In the genomic region with DNA sequence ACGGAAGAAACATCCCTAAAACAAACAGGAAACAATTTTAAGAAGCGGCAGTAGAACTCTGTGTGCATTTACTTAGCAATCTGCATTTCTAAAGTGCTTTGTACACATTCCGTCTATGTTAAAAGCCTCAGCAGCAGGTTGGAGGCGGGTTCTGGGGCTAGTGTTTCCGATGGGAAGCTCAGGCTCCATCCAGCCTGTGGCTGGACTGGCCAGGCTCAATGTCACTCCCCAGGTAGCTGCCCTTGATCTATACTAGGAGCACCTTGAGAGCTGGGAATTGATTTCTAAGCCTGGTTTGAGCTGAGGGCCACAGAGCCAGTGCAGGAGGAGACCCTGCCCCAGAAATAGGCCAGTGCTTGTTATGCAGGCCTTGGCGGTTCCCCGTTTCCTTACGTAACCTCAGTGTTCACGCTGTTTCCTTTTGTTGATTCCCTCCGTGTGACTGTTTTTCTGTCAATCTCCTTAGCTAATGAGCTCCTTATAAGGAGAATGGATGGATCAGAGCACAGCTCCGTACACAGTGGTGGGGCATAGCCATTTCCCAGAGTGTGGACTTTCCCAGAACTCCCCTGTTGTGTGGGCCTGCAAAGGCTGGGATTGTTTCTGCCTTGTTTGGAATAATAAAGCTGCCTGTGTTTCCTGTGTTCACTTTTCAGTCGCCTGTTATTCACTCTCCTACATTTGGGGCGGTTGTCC, we compare ENCODE assay signal across 9 cellular contexts. TPM values are rescaled to one million over a fixed set of nuclear protein-coding genes. Genes with fewer than 3 reads are reported as not detected.
A peak's percentile ranks its signal among the peaks of the same experiment; 100 is the strongest.
DNase-seq lines count a peak whose midpoint lies in the region; ATAC-seq and TF ChIP-seq lines count a peak whose summit lies in the region.
"Had no signal": no experiment of that assay in that cellular context is flagged by ENCODE, and none has a peak within 500 bp of the region (broad histone marks: within the 10 kb centered on the region; RNA-seq: fewer than 3 reads in every experiment).

No MANE protein-coding gene starts in this region.

- no peaks in the 10 kb centered on the region for H3K9me2 ChIP-seq in Loucy (replicated peaks; ENCODE audit: low read depth, low read length)

- DNase-seq in SW480 (ENCODE audit: low spot score): peak; percentile 78
- peak; percentile 84 for DNase-seq in iPS DF 19.7 (ENCODE audit: low read depth, low spot score)
- DNase-seq in gastrocnemius medialis: no peak
- no peak for DNase-seq in glomerular visceral epithelial cell (ENCODE audit: extremely low spot score)
- DNase-seq in coronary artery (ENCODE audit: low spot score): no peak
- DNase-seq: left cardiac atrium had no signal

- no peaks in the 10 kb centered on the region for H3K27me3 ChIP-seq in Loucy (ENCODE audit: insufficient read depth, low read length, poor library complexity, severe bottlenecking)
- no peaks in the 10 kb centered on the region for H3K27me3 ChIP-seq in gastrocnemius medialis

- H3K4me1 ChIP-seq in Loucy (ENCODE audit: insufficient read depth, low read length, poor library complexity, severe bottlenecking) (peaks cover 17% of the 10 kb centered on the region), gastrocnemius medialis (no peaks in the 10 kb centered on the region)

- H3K79me2 ChIP-seq in Loucy (ENCODE audit: insufficient read depth, low read length): no peaks in the 10 kb centered on the region

- H3K4me3 ChIP-seq in Loucy (ENCODE audit: low read length, poor library complexity, severe bottlenecking): no peak overlapping the region
- no peak overlapping the region for H3K4me3 ChIP-seq in gastrocnemius medialis
- H3K4me3 ChIP-seq in coronary artery: no peak overlapping the region

- H2AFZ ChIP-seq in Loucy (ENCODE audit: low read length): peak overlapping the region; percentile 46; the same call in 1 of the 2 replicates

- H3K9me3 ChIP-seq in Loucy (ENCODE audit: insufficient read depth, low read depth, low read length) (no peaks in the 10 kb centered on the region), gastrocnemius medialis (no peaks in the 10 kb centered on the region)

- no peaks in the 10 kb centered on the region for H3F3A ChIP-seq in Loucy (ENCODE audit: low read depth)

- H3K36me3 ChIP-seq in Loucy (ENCODE audit: insufficient read depth, low read length) (no peaks in the 10 kb centered on the region), gastrocnemius medialis (no peaks in the 10 kb centered on the region)

- no peak for ATAC-seq in gastrocnemius medialis
- ATAC-seq in GM18502 (IDR thresholded peaks at IDR 0.05; ENCODE audit: poor library complexity, unreplicated experiment): no peak
- no peak for ATAC-seq in GM19463 (IDR thresholded peaks at IDR 0.05; ENCODE audit: unreplicated experiment)

- peak overlapping the region; percentile 16 for H3K4me2 ChIP-seq in Loucy (ENCODE audit: low read depth, low read length, poor library complexity, severe bottlenecking)

- no peak for TF ChIP-seq POLR2A in gastrocnemius medialis (IDR thresholded peaks at IDR 0.05)

- no peak overlapping the region for H3K9ac ChIP-seq in Loucy (ENCODE audit: low read depth, low read length, poor library complexity, severe bottlenecking)

- H3K27ac ChIP-seq in gastrocnemius medialis: peak overlapping the region; percentile 14 to 52 (median 32)
- no peak overlapping the region for H3K27ac ChIP-seq in coronary artery

- no peaks in the 10 kb centered on the region for H4K20me1 ChIP-seq in Loucy (ENCODE audit: insufficient read depth, low read length, poor library complexity, severe bottlenecking)

- in situ Hi-C loops in gastrocnemius medialis (cut with MboI; ENCODE audit: low sequenced_read_pairs in 4 of 4): loop anchor here in 1 of 4 donors (25.0 kb wide), 1 partner anchor 96 kb away; no protein-coding TSS in a partner anchor

- TF ChIP-seq CTCF in Loucy (conservative IDR thresholded peaks at IDR 0.05; ENCODE audit: low read length) (no peak), gastrocnemius medialis (IDR thresholded peaks at IDR 0.05 in 4 of 5, conservative IDR thresholded peaks at IDR 0.05 in 1 of 5) (no peak), coronary artery (IDR thresholded peaks at IDR 0.05) (no peak)

- intact Hi-C loops in gastrocnemius medialis (cut with DNase I; ENCODE audit: low total_unique reads): no loop called here

RNA-seq across cellular contexts. Expression of a gene that starts 21.4 kb away (rescaled TPM):
- total RNA-seq in gastrocnemius medialis: 1 to 10 TPM in 1 of 4 donors, under 1 TPM in 1, not detected in 2; 0.25 to 1.4 TPM

RNA-seq across cellular contexts. Expression of a gene that starts 33.2 kb away (rescaled TPM):
- total RNA-seq in gastrocnemius medialis: 10 to 100 TPM; 13.2 to 19.5 (median 19.1) TPM

RNA-seq across cellular contexts. Expression of a gene that starts 33.3 kb away (rescaled TPM):
- total RNA-seq in gastrocnemius medialis: 10 to 100 TPM; 31.0 to 56.4 (median 41.8) TPM

Comparison
In these comparisons a context has a peak if more than half of its experiments do, and no peak if none do; other contexts are left out.
1. DNase-seq: peak in SW480 (single experiment) and iPS DF 19.7 (single experiment); none in gastrocnemius medialis (0 of 2), glomerular visceral epithelial cell (single experiment) and coronary artery (single experiment).
2. H3K27ac ChIP-seq: peak in gastrocnemius medialis (4 of 4); none in coronary artery (0 of 2).